In the genomic region with DNA sequence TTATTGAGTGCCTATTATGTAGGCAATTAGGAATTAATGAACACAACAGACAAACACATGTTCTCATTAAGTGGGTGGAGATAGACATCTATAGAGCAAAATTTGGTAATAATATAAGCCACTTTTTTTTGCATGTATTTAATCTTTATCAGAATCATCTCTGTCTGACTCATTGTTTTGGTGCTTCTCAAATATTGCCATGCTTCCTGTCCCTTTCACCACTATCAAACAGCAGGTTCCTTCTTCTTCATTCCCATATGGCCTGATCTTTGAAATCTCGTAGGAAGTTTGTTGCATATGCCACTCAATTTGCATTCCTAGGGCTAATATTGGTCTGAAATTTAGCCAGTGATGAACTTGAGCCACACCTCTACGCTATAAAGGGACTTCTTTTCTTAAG, we compare ENCODE assay signal across 15 cellular contexts.
"Had no signal": no experiment of that assay in that cellular context is flagged by ENCODE, and none has a peak within 500 bp of the region (broad histone marks: within the 10 kb centered on the region; RNA-seq: fewer than 3 reads in every experiment).

No MANE protein-coding gene starts in this region.

- DNase-seq: activated CD4-positive, alpha-beta T cell treated with anti-CD3 and anti-CD28 coated beads for 4 hours; activated CD8-positive, alpha-beta T cell treated with anti-CD3 and anti-CD28 coated beads for 36 hours; activated effector memory CD4-positive, alpha-beta T cell treated with anti-CD3 and anti-CD28 coated beads, Interleukin-2, amount 50 U/mL, for 16 hours; activated T-cell treated with anti-CD3 and anti-CD28 coated beads, Interleukin-2, amount 50 U/mL, for 4 hours; islet precursor cell; midbrain; stimulated activated CD4-positive, alpha-beta T cell treated with anti-CD3 and anti-CD28 coated beads, Interleukin-15, amount 100 ng/mL, for 24 hours; stimulated activated CD4-positive, alpha-beta T cell treated with anti-CD3 and anti-CD28 coated beads, Interleukin-4, amount 100 ng/mL, for 1 hour; stimulated activated naive CD4-positive, alpha-beta T cell treated with Interleukin-2 at 50 U/mL for 16 hours; substantia nigra; uterus had no signal

- H3K36me3 ChIP-seq: right atrium auricular region, tibial nerve, uterus had no signal

- H3K9me3 ChIP-seq: right atrium auricular region, tibial nerve, uterus had no signal

- ATAC-seq: activated CD8-positive, alpha-beta T cell treated with anti-CD3 and anti-CD28 coated beads for 36 hours; activated T-cell treated with anti-CD3 and anti-CD28 coated beads, Interleukin-2, amount 50 U/mL, for 4 hours; esophagus mucosa had no signal

- H3K4me3 ChIP-seq: lung, right atrium auricular region, tibial nerve, uterus had no signal

- H3K27ac ChIP-seq: right atrium auricular region, tibial nerve had no signal

- H3K4me1 ChIP-seq: right atrium auricular region had no signal
